In the genomic region with DNA sequence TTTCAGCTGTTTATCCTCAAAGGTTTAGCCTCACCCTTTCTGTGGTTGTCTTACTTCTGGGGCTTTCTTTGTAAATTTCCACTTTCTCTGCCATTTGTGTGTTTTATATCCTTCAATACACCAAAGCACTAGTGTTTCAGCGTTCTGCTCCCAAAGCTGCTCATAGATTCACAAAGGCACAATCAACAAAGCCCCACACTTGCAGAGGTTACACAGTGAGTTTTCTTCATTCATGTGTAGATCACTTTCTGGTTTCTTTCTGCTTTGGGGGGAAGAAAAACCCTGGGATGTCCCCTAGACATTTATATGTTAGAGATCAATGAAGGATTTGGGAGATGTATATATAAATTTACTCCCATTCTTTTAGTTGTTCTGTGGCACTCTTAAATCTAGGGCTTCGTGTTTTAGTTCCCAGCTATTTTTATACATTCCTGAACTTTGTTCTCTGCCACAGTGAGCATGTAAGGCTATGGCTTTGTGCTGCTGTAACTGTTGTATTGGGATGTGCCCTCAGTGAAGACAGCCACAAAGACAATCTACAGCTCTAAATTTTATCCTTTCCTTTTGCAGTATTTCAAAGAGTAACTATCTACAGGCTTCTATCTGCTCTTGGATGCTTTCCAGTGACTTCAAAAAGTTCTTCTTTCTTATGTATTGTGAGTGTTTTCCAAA, we compare ENCODE assay signal across 1 cellular context.
TF ChIP-seq lines count a peak whose summit lies in the region.

No MANE protein-coding gene starts in this region.

TF ChIP-seq in WTC11, 78 proteins besides CTCF, POLR2A, EP300 and RAD21 (continued from another document):
- TF ChIP-seq, protein P1, sequence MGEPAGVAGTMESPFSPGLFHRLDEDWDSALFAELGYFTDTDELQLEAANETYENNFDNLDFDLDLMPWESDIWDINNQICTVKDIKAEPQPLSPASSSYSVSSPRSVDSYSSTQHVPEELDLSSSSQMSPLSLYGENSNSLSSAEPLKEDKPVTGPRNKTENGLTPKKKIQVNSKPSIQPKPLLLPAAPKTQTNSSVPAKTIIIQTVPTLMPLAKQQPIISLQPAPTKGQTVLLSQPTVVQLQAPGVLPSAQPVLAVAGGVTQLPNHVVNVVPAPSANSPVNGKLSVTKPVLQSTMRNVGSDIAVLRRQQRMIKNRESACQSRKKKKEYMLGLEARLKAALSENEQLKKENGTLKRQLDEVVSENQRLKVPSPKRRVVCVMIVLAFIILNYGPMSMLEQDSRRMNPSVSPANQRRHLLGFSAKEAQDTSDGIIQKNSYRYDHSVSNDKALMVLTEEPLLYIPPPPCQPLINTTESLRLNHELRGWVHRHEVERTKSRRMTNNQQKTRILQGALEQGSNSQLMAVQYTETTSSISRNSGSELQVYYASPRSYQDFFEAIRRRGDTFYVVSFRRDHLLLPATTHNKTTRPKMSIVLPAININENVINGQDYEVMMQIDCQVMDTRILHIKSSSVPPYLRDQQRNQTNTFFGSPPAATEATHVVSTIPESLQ (CRISPR knock-in tag; IDR thresholded peaks at IDR 0.05), result no peak
